Comparison of ENCODE assay signal across 15 cellular contexts in genomic region chr14:61766136-61766535, GRCh38. TPM values are rescaled to one million over a fixed set of nuclear protein-coding genes. Genes with fewer than 3 reads are reported as not detected.
DNase-seq lines count a peak whose midpoint lies in the region; ATAC-seq, FAIRE-seq and TF ChIP-seq lines count a peak whose summit lies in the region.
"Had no signal": no experiment of that assay in that cellular context is flagged by ENCODE, and none has a peak within 500 bp of the region (broad histone marks: within the 10 kb centered on the region; RNA-seq: fewer than 3 reads in every experiment).

No MANE protein-coding gene starts in this region.

- intact Hi-C loops in GM12878 (cut with micrococcal nuclease; ENCODE audit: unreplicated experiment) (no loop called here), vagina (cut with DNase I) (no loop called here), stomach (cut with DNase I; ENCODE audit: low total_unique reads) (no loop called here)

- RAD21 ChIA-PET in GM12878 (lab: Charles Lee; ENCODE audit: unreplicated experiment), result interaction anchor here (1.0 to 6.5 kb wide), 3 partner anchors 17 to 71 kb away, joined by 4 to 102 read pairs (median 14); no protein-coding TSS in a partner anchor

- no peak for TF ChIP-seq RAD21 in GM12878 (IDR thresholded peaks at IDR 0.05; ENCODE audit: insufficient read depth, low read depth, low read length)

- H4K20me1 ChIP-seq in GM12878 (ENCODE audit: control insufficient read depth, insufficient read depth), result no peaks in the 10 kb centered on the region

- H4K91ac ChIP-seq in mesenchymal stem cell (ENCODE audit: low read length), result no peak overlapping the region

- H3K18ac ChIP-seq in mesenchymal stem cell (ENCODE audit: low read depth in 1 of 2, low read length in 2 of 2), result no peak overlapping the region

- no peak overlapping the region for H4K8ac ChIP-seq in mesenchymal stem cell (ENCODE audit: low read length)

- no peak overlapping the region for H2BK15ac ChIP-seq in mesenchymal stem cell (ENCODE audit: low read depth, poor library complexity, severe bottlenecking)

- TF ChIP-seq POLR2A in GM12878 (IDR thresholded peaks at IDR 0.05; ENCODE audit: low read depth, low read length) (no peak), vagina (IDR thresholded peaks at IDR 0.05) (no peak), stomach (IDR thresholded peaks at IDR 0.05) (no peak)

- peaks cover 51% of the 10 kb centered on the region for H3K36me3 Mint-ChIP-seq in stimulated activated naive CD8-positive, alpha-beta T cell treated with anti-CD3 and anti-CD28 coated beads, Interleukin-15, Interleukin-2, amounts not matched to agents 100 ng/mL and 50 ng/mL, for 24 hours (ENCODE audit: low read depth)

- H3K79me1 ChIP-seq in mesenchymal stem cell (replicated peaks; ENCODE audit: low read length, poor library complexity, severe bottlenecking), result peaks cover 4% of the 10 kb centered on the region

- no peak for DNase-seq in stimulated activated naive CD8-positive, alpha-beta T cell treated with anti-CD3 and anti-CD28 coated beads, Interleukin-15, Interleukin-2, amounts not matched to agents 100 U/mL and 50 U/mL, for 24 hours
- DNase-seq in GM12878 (ENCODE audit: low read depth, low spot score) (no peak), mesenchymal stem cell (no peak), vagina (ENCODE audit: extremely low spot score in 2 of 2) (no peak), stomach (no peak), HEK293T (ENCODE audit: extremely low spot score) (no peak), NCI-H524 treated with DMSO at 0.1 percent for 48 hours (lab: John Stamatoyannopoulos, UW) (no peak)
- DNase-seq: activated T-cell treated with anti-CD3 and anti-CD28 coated beads, Interleukin-2, amount 50 U/mL, for 1 hour; DMS 273 treated with DMSO at 0.1 percent for 48 hours; erythroblast; naive B cell; right cardiac atrium; T-helper 9 cell; upper lobe of left lung had no signal

- SMC1A ChIA-PET in GM12878 (lab: Charles Lee; ENCODE audit: uncharacterized antibody, unreplicated experiment), result interaction anchor here (0.8 to 6.8 kb wide), 8 partner anchors 8 to 474 kb away, joined by 3 to 122 read pairs (median 4); no protein-coding TSS in a partner anchor

- H3K79me2 ChIP-seq in GM12878 (ENCODE audit: control insufficient read depth, insufficient read depth, low read length), result peaks cover 40% of the 10 kb centered on the region

- H2AFZ ChIP-seq in GM12878 (ENCODE audit: control insufficient read depth, low read depth, low read length) (no peak overlapping the region), mesenchymal stem cell (ENCODE audit: low read depth, low read length) (no peak overlapping the region)

- no TSS peak for BruUV-seq in GM12878 (replicated peaks; lab: Mats Ljungman, UMichigan)

- no peak for TF ChIP-seq CTCF in GM12878 (IDR thresholded peaks at IDR 0.05 in 2 of 3, conservative IDR thresholded peaks at IDR 0.05 in 1 of 3; ENCODE audit: control insufficient read depth in 2 of 3, extremely low read depth in 1 of 3, insufficient read depth in 1 of 3, low read depth in 3 of 3, low read length in 3 of 3)
- TF ChIP-seq CTCF in vagina (IDR thresholded peaks at IDR 0.05), result no peak
- TF ChIP-seq CTCF in stomach (IDR thresholded peaks at IDR 0.05), result no peak

- CTCF ChIA-PET in GM12878 (lab: Yijun Ruan, JAX), result interaction anchor here (1.0 to 1.5 kb wide), 2 partner anchors 72 to 75 kb away, joined by 3 to 7 read pairs; no protein-coding TSS in a partner anchor
- CTCF ChIA-PET in HEK293T (lab: Yijun Ruan, JAX), result no interaction called here

- H3K14ac ChIP-seq in mesenchymal stem cell (ENCODE audit: low read length in 2 of 2), result no peak overlapping the region

- no peak overlapping the region for H2BK120ac ChIP-seq in mesenchymal stem cell (ENCODE audit: low read depth, low read length)

- no peaks in the 10 kb centered on the region for H3K9me3 Mint-ChIP-seq in stimulated activated naive CD8-positive, alpha-beta T cell treated with anti-CD3 and anti-CD28 coated beads, Interleukin-15, Interleukin-2, amounts not matched to agents 100 ng/mL and 50 ng/mL, for 24 hours
- H3K9me3 Mint-ChIP-seq: naive B cell had no signal

- no peak for ATAC-seq in stimulated activated naive CD8-positive, alpha-beta T cell treated with anti-CD3 and anti-CD28 coated beads, Interleukin-15, Interleukin-2, amounts not matched to agents 100 U/mL and 50 U/mL, for 24 hours
- no peak for ATAC-seq in GM12878
- ATAC-seq: right cardiac atrium had no signal

- POLR2A ChIA-PET in GM12878 (lab: Charles Lee), result interaction anchor here (1.2 to 9.8 kb wide), 2 partner anchors 17 to 67 kb away, joined by 3 to 130 read pairs; no protein-coding TSS in a partner anchor
- POLR2A ChIA-PET in HEK293T (lab: Yijun Ruan, JAX), result interaction anchor here (1.7 kb wide), 1 partner anchor 71 kb away, joined by 6 read pairs; the partner anchor contains the start of gene HIF1A

- H2BK5ac ChIP-seq in mesenchymal stem cell (ENCODE audit: low read depth, low read length, poor library complexity, severe bottlenecking), result no peak overlapping the region

- no peak overlapping the region for H2AK5ac ChIP-seq in mesenchymal stem cell (ENCODE audit: low read length, severe bottlenecking)

- no peak overlapping the region for H3K4me3 Mint-ChIP-seq in stimulated activated naive CD8-positive, alpha-beta T cell treated with anti-CD3 and anti-CD28 coated beads, Interleukin-15, Interleukin-2, amounts not matched to agents 100 ng/mL and 50 ng/mL, for 24 hours

- H3K23ac ChIP-seq in mesenchymal stem cell (ENCODE audit: low read length in 2 of 2), result no peak overlapping the region

- TF ChIP-seq EP300 in GM12878 (IDR thresholded peaks at IDR 0.05; ENCODE audit: borderline replicate concordance in 1 of 2, control insufficient read depth in 1 of 2, low read depth in 2 of 2, low read length in 2 of 2) (no peak), stomach (IDR thresholded peaks at IDR 0.05) (no peak)

- FAIRE-seq in GM12878 (lab: Jason Lieb, UNC), result no peak

- H3K9me3 ChIP-seq in GM12878 (replicated peaks; ENCODE audit: control insufficient read depth, insufficient read depth, low read length) (no peaks in the 10 kb centered on the region), mesenchymal stem cell (ENCODE audit: control insufficient read depth, low read length) (no peaks in the 10 kb centered on the region), vagina (no peaks in the 10 kb centered on the region), stomach (no peaks in the 10 kb centered on the region)
- H3K9me3 ChIP-seq: upper lobe of left lung had no signal

- no peak overlapping the region for H3K9ac ChIP-seq in GM12878 (ENCODE audit: control insufficient read depth, insufficient read depth, low read length)
- no peak overlapping the region for H3K9ac ChIP-seq in mesenchymal stem cell (ENCODE audit: low read length)

- in situ Hi-C loops in GM12878 (cut with MboI), result no loop called here

- H3K4me2 ChIP-seq in GM12878 (ENCODE audit: control insufficient read depth, insufficient read depth) (peak overlapping the region; percentile 53; the same call in 1 of the 2 replicates), mesenchymal stem cell (ENCODE audit: low read length, poor library complexity, severe bottlenecking) (peak overlapping the region; percentile 40)

- no peaks in the 10 kb centered on the region for H3K27me3 ChIP-seq in GM12878 (replicated peaks in 1 of 2; ENCODE audit: control insufficient read depth in 2 of 2, insufficient read depth in 2 of 2, low read length in 1 of 2)
- no peaks in the 10 kb centered on the region for H3K27me3 ChIP-seq in mesenchymal stem cell (ENCODE audit: control insufficient read depth in 1 of 2, insufficient read depth in 1 of 2, low read length in 2 of 2)
- no peaks in the 10 kb centered on the region for H3K27me3 ChIP-seq in vagina
- H3K27me3 ChIP-seq in stomach, result no peaks in the 10 kb centered on the region
- H3K27me3 ChIP-seq: upper lobe of left lung had no signal

- no peak overlapping the region for H3K27ac ChIP-seq in GM12878 (ENCODE audit: control insufficient read depth, insufficient read depth)
- H3K27ac ChIP-seq in mesenchymal stem cell (ENCODE audit: low read length, poor library complexity, severe bottlenecking), result no peak overlapping the region
- peak overlapping the region; percentile 33 for H3K27ac ChIP-seq in vagina
- H3K27ac ChIP-seq in stomach, result no peak overlapping the region
- H3K27ac ChIP-seq: upper lobe of left lung had no signal

- H3K36me3 ChIP-seq in GM12878 (ENCODE audit: control insufficient read depth in 2 of 2, insufficient read depth in 2 of 2, low read length in 1 of 2) (peaks cover 1 to 3% of the 10 kb centered on the region in 2 experiments; a peak in 2 of 4 replicates), mesenchymal stem cell (ENCODE audit: control insufficient read depth in 1 of 2, insufficient read depth in 2 of 2, low read depth in 1 of 2, low read length in 2 of 2) (peaks cover 21 to 52% of the 10 kb centered on the region in 2 experiments), vagina (peaks cover 0 to 36% of the 10 kb centered on the region in 2 donors), stomach (peaks cover 18 to 42% (median 40%) of the 10 kb centered on the region in 4 donors)

- no peak overlapping the region for H3K4ac ChIP-seq in mesenchymal stem cell (ENCODE audit: low read depth in 1 of 2, low read length in 2 of 2)

- no peaks in the 10 kb centered on the region for H3K27me3 Mint-ChIP-seq in stimulated activated naive CD8-positive, alpha-beta T cell treated with anti-CD3 and anti-CD28 coated beads, Interleukin-15, Interleukin-2, amounts not matched to agents 100 ng/mL and 50 ng/mL, for 24 hours
- H3K27me3 Mint-ChIP-seq: naive B cell had no signal

- H3K27ac Mint-ChIP-seq in stimulated activated naive CD8-positive, alpha-beta T cell treated with anti-CD3 and anti-CD28 coated beads, Interleukin-15, Interleukin-2, amounts not matched to agents 100 ng/mL and 50 ng/mL, for 24 hours, result peak overlapping the region; percentile 32

- H3K4me1 ChIP-seq in GM12878 (ENCODE audit: control insufficient read depth, insufficient read depth, low read length) (no peaks in the 10 kb centered on the region; the same call in 1 of the 2 replicates), mesenchymal stem cell (ENCODE audit: control insufficient read depth, insufficient read depth, low read depth, low read length) (peaks cover 4% of the 10 kb centered on the region), vagina (peaks cover 45% of the 10 kb centered on the region), stomach (peaks cover 3 to 43% (median 26%) of the 10 kb centered on the region in 4 donors)

- H2BK12ac ChIP-seq in mesenchymal stem cell (ENCODE audit: low read length in 2 of 2), result no peak overlapping the region

- 94% methylated on average over 5 of the region's 5 CpGs for WGBS in GM12878 (ENCODE audit: insufficient coverage, insufficient replicate concordance, low lambda C conversion rate, missing lambda C conversion rate)
- 87% methylated on average over 2 of the region's 5 CpGs for WGBS in mesenchymal stem cell
- 60 to 76% (median 68%) methylated on average over 5 of the region's 5 CpGs for WGBS in stomach, 5 donors

- H3K4me1 Mint-ChIP-seq in stimulated activated naive CD8-positive, alpha-beta T cell treated with anti-CD3 and anti-CD28 coated beads, Interleukin-15, Interleukin-2, amounts not matched to agents 100 ng/mL and 50 ng/mL, for 24 hours (ENCODE audit: low read depth), result peaks cover 45% of the 10 kb centered on the region

- H3K4me3 ChIP-seq in GM12878 (peak overlapping the region; percentile 22; the same call in 1 of the 2 replicates), mesenchymal stem cell (ENCODE audit: insufficient read depth in 1 of 2, low read depth in 1 of 2, low read length in 2 of 2) (peak overlapping the region in 1 of 2 experiments; percentile 96), vagina (peak overlapping the region in 1 of 2 donors; percentile 1), stomach (no peak overlapping the region)
- H3K4me3 ChIP-seq: upper lobe of left lung had no signal

RNA-seq across cellular contexts. Expression of gene SNAPC1, which starts 3.9 kb away (rescaled TPM):
- total RNA-seq in GM12878 (2013; cell fraction: nucleolus; rRNA removed), result 13.3 and 15.0 TPM in 2 replicates
- total RNA-seq in GM12878 (2014; rRNA removed) (4.5 and 4.9 TPM in 2 replicates), GM12878 (2014; rRNA removed; fragmentation: Illumina TruSeq; extraction: Trizol) (8.1 and 9.9 TPM in 2 replicates), GM12878 (2021) (4.5 and 4.7 TPM in 2 replicates), vagina (6.6 TPM), stomach (1 to 10 TPM in 3 of 5 donors, under 1 TPM in 1, not detected in 1; 0.89 to 8.7 (median 3.9) TPM)
- 1.8 TPM for polyA plus RNA-seq in GM12878 (2011; ENCODE audit: low read depth)
- polyA plus RNA-seq in GM12878 (2011; rRNA removed) (12.0 and 22.9 TPM in 2 replicates), GM12878 (2014; fragmentation: Illumina TruSeq; extraction: Trizol) (7.9 and 9.6 TPM in 2 replicates), GM12878 (2014; fragmentation: Nextera tagmentation; extraction: Ambion mirVana) (1 to 10 TPM; 5.2 to 7.0 TPM), GM12878 (2014; rRNA removed) (3.6 and 5.6 TPM in 2 replicates), GM12878 (2016; fragmentation: Nextera tagmentation; extraction: Ambion mirVana) (10 to 100 TPM in 1 of 2 experiments, 1 to 10 TPM in 1; 9.0 to 10.1 TPM), stomach (1 to 10 TPM; 2.4 to 3.5 (median 3.0) TPM)
- 4.4 and 6.9 TPM in 2 replicates for polyA plus RNA-seq in GM12878 (2011; cell fraction: cytosol; rRNA removed)
- 3.6 and 4.2 TPM in 2 replicates for polyA plus RNA-seq in GM12878 (2011; cell fraction: nucleus; rRNA removed)
- polyA plus RNA-seq in GM12878 (2012), result 2.8 and 6.6 TPM in 2 replicates
- polyA minus RNA-seq in GM12878 (2011; rRNA and poly(A)+ RNA removed), result 2.0 and 2.6 TPM in 2 replicates
- 2.4 and 3.1 TPM in 2 replicates for polyA minus RNA-seq in GM12878 (2011; cell fraction: cytosol; rRNA and poly(A)+ RNA removed)
- 1.8 and 2.1 TPM in 2 replicates for polyA minus RNA-seq in GM12878 (2011; cell fraction: nucleus; rRNA and poly(A)+ RNA removed)
- polyA plus RNA-seq in mesenchymal stem cell (2013, experiment 1 of 2), result 9.9 TPM
- 10.2 TPM for polyA plus RNA-seq in mesenchymal stem cell (2013, experiment 2 of 2)

RNA-seq across cellular contexts. Expression of gene SYT16, which starts 46.4 kb away (rescaled TPM):
- 0.54 and 1.2 TPM in 2 replicates for total RNA-seq in GM12878 (2013; cell fraction: nucleolus; rRNA removed)
- total RNA-seq in GM12878 (2014; rRNA removed) (under 0.01 and 0.16 TPM in 2 replicates), GM12878 (2014; rRNA removed; fragmentation: Illumina TruSeq; extraction: Trizol) (0.13 and 0.14 TPM in 2 replicates), GM12878 (2021) (0.08 and 0.16 TPM in 2 replicates), vagina (0.74 TPM), stomach (1 to 10 TPM in 1 of 5 donors, under 1 TPM in 2, not detected in 2; under 0.01 to 7.7 (median under 0.01) TPM)
- 0.01 TPM for polyA plus RNA-seq in GM12878 (2011; ENCODE audit: low read depth)
- polyA plus RNA-seq in GM12878 (2011; rRNA removed) (0.04 and 0.09 TPM in 2 replicates), GM12878 (2014; fragmentation: Illumina TruSeq; extraction: Trizol) (0.06 and 0.10 TPM in 2 replicates), GM12878 (2014; fragmentation: Nextera tagmentation; extraction: Ambion mirVana) (under 1 TPM; 0.04 to 0.11 TPM), GM12878 (2014; rRNA removed) (0.05 and 0.09 TPM in 2 replicates), GM12878 (2016; fragmentation: Nextera tagmentation; extraction: Ambion mirVana) (under 1 TPM in 1 of 2 experiments, not detected in 1; 0.08 TPM), stomach (under 1 TPM in 2 of 3 donors, not detected in 1; under 0.01 to 0.46 TPM)
- polyA plus RNA-seq in GM12878 (2011; cell fraction: cytosol; rRNA removed), result under 0.01 and 0.01 TPM in 2 replicates
- 0.06 and 0.15 TPM in 2 replicates for polyA plus RNA-seq in GM12878 (2011; cell fraction: nucleus; rRNA removed)
- 0.03 and 0.07 TPM in 2 replicates for polyA plus RNA-seq in GM12878 (2012)
- polyA minus RNA-seq in GM12878 (2011; rRNA and poly(A)+ RNA removed), result 0.05 and 0.07 TPM in 2 replicates
- not detected in 2 replicates for polyA minus RNA-seq in GM12878 (2011; cell fraction: cytosol; rRNA and poly(A)+ RNA removed)
- polyA minus RNA-seq in GM12878 (2011; cell fraction: nucleus; rRNA and poly(A)+ RNA removed), result 0.10 and 0.24 TPM in 2 replicates
- 0.11 TPM for polyA plus RNA-seq in mesenchymal stem cell (2013, experiment 1 of 2)
- 0.25 TPM for polyA plus RNA-seq in mesenchymal stem cell (2013, experiment 2 of 2)
